9 cellular contexts compared by ENCODE assay signal in genomic region chr1:3312894-3313578, GRCh38.
DNase-seq lines count a peak whose midpoint lies in the region; ATAC-seq and TF ChIP-seq lines count a peak whose summit lies in the region.
"Had no signal": no experiment of that assay in that cellular context is flagged by ENCODE, and none has a peak within 500 bp of the region (broad histone marks: within the 10 kb centered on the region; RNA-seq: fewer than 3 reads in every experiment).

No MANE protein-coding gene starts in this region.

- no peaks in the 10 kb centered on the region for H3K9me3 ChIP-seq in mucosa of stomach (ENCODE audit: control insufficient read depth, low read length)

- H3K27me3 ChIP-seq in mucosa of stomach (ENCODE audit: control insufficient read depth, insufficient read depth, low read length) = no peaks in the 10 kb centered on the region

- peak overlapping the region; percentile 54 for H3K9ac ChIP-seq in mucosa of stomach (ENCODE audit: low read length)

- H3K36me3 ChIP-seq in mucosa of stomach (ENCODE audit: control insufficient read depth, insufficient read depth, low read length) = no peaks in the 10 kb centered on the region

- DNase-seq in HS-5 (ENCODE audit: low read depth) (peak; percentile 94), epithelial cell of proximal tubule (ENCODE audit: low read depth) (peak; percentile 61), NCI-H2227 treated with DMSO at 0.1 percent for 48 hours (lab: John Stamatoyannopoulos, UW) (no peak), NCI-H146 (lab: John Stamatoyannopoulos, UW) (no peak)
- peak; percentile 18 to 26 for DNase-seq in activated CD4-positive, alpha-beta T cell treated with anti-CD3 and anti-CD28 coated beads, Interleukin-2, amount 50 U/mL, for 4 hours
- peak; percentile 29 to 39 for DNase-seq in stimulated activated CD8-positive, alpha-beta memory T cell treated with anti-CD3 and anti-CD28 coated beads, Interleukin-7, amount 100 ng/mL, for 4 hours (ENCODE audit: low read depth in 2 of 2)

- TF ChIP-seq CTCF in epithelial cell of proximal tubule (conservative IDR thresholded peaks at IDR 0.05; ENCODE audit: low read depth, low read length) = no peak

- no peak for ATAC-seq in HG02870 (IDR thresholded peaks at IDR 0.05; ENCODE audit: unreplicated experiment)

- H3K4me1 ChIP-seq in mucosa of stomach (ENCODE audit: control insufficient read depth, insufficient read depth, low read length) = peaks cover 26% of the 10 kb centered on the region

- H3K4me3 ChIP-seq in epithelial cell of proximal tubule (ENCODE audit: low read depth, low read length) (no peak overlapping the region), mucosa of stomach (ENCODE audit: low read length) (no peak overlapping the region)
- H3K4me3 ChIP-seq: SK-N-MC had no signal

Comparison
In these comparisons a context has a peak if more than half of its experiments do, and no peak if none do; other contexts are left out.
1. DNase-seq: peak in HS-5 (single experiment), activated CD4-positive, alpha-beta T cell treated with anti-CD3 and anti-CD28 coated beads, Interleukin-2, amount 50 U/mL, for 4 hours (2 of 2), epithelial cell of proximal tubule (single experiment) and stimulated activated CD8-positive, alpha-beta memory T cell treated with anti-CD3 and anti-CD28 coated beads, Interleukin-7, amount 100 ng/mL, for 4 hours (2 of 2); none in NCI-H2227 treated with DMSO at 0.1 percent for 48 hours (single experiment) and NCI-H146 (single experiment).